ENCODE assay signal across 26 cellular contexts in the genomic region with DNA sequence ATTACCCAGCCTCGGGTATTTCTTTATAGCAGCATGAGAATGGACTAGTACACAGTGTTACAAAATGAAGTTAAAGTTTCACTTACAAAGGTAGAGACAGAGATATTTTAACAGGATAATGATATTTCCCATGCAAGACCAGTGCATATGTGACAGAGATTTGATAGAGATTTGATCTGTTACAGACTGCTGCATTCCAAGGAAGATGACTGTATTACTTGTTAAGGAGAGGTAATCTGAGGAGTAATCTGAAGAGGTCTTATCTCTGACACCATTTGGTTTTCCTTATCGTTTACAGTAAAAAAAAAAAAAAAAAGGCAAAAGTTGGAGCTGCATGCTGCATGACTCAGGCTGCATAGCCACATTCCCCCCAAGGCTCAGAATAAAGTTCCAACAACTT.
DNase-seq lines count a peak whose midpoint lies in the region; ATAC-seq and TF ChIP-seq lines count a peak whose summit lies in the region.
"Had no signal": no experiment of that assay in that cellular context is flagged by ENCODE, and none has a peak within 500 bp of the region (broad histone marks: within the 10 kb centered on the region; RNA-seq: fewer than 3 reads in every experiment).

No MANE protein-coding gene starts in this region.

- peak; percentile 60 for DNase-seq in RPMI7951 (ENCODE audit: low read depth)
- DNase-seq in endodermal cell, result no peak
- DNase-seq in non-pigmented ciliary epithelial cell (ENCODE audit: low read depth), result peak; percentile 10
- no peak for DNase-seq in activated effector memory CD4-positive, alpha-beta T cell treated with anti-CD3 and anti-CD28 coated beads, Interleukin-2, amount 50 U/mL, for 16 hours
- DNase-seq in cortex of kidney (lab: John Stamatoyannopoulos, UW), result no peak
- no peak for DNase-seq in T-helper 1 cell
- DNase-seq in upper lobe of left lung, result no peak
- DNase-seq: Calu3; CD8-positive, alpha-beta memory T cell; DMS153; GOT3; MM.1S; NCI-H1048; NCI-H1417 treated with DMSO at 0.1 percent for 48 hours; NCI-H187; NCI-H2107; NCI-H510A; NCI-H748 treated with DMSO at 0.1 percent for 48 hours; NK-92 treated with Interleukin-12 subunit alpha and Interleukin-12 subunit beta, amount 100 ng/mL, for 24 hours; Peyer's patch had no signal

- peak overlapping the region; percentile 74; the same call in 1 of the 2 replicates for H3K27ac ChIP-seq in HUES6 (ENCODE audit: low read depth, low read length)
- no peak overlapping the region for H3K27ac ChIP-seq in endodermal cell (ENCODE audit: low read depth, low read length)
- no peak overlapping the region for H3K27ac ChIP-seq in upper lobe of left lung
- H3K27ac ChIP-seq: C4-2B, Peyer's patch had no signal

- H3K9ac ChIP-seq in HUES6 (ENCODE audit: low read length) (peak overlapping the region; percentile 19), endodermal cell (ENCODE audit: extremely low read depth, low read length, poor library complexity, severe bottlenecking) (no peak overlapping the region)

- peaks cover 23% of the 10 kb centered on the region for H3K4me1 ChIP-seq in HUES6 (ENCODE audit: control insufficient read depth, insufficient read depth, low read length)
- peaks cover 4% of the 10 kb centered on the region for H3K4me1 ChIP-seq in endodermal cell (ENCODE audit: control insufficient read depth, insufficient read depth, low read length)
- H3K4me1 ChIP-seq in upper lobe of left lung, result no peaks in the 10 kb centered on the region
- H3K4me1 ChIP-seq: Peyer's patch had no signal

- no peak overlapping the region for H3K4me3 Mint-ChIP-seq in endodermal cell
- H3K4me3 Mint-ChIP-seq: CD8-positive, alpha-beta memory T cell had no signal

- no peak for TF ChIP-seq POLR2A in upper lobe of left lung (IDR thresholded peaks at IDR 0.05)

- H3K4me1 Mint-ChIP-seq in endodermal cell, result peaks cover 17% of the 10 kb centered on the region
- H3K4me1 Mint-ChIP-seq: CD8-positive, alpha-beta memory T cell had no signal

- no peak for TF ChIP-seq CTCF in endodermal cell (conservative IDR thresholded peaks at IDR 0.05)
- no peak for TF ChIP-seq CTCF in upper lobe of left lung (IDR thresholded peaks at IDR 0.05)

- H3K27ac Mint-ChIP-seq in endodermal cell, result peak overlapping the region; percentile 69
- H3K27ac Mint-ChIP-seq: CD8-positive, alpha-beta memory T cell had no signal

- H3K27me3 Mint-ChIP-seq in endodermal cell (ENCODE audit: insufficient read depth), result no peaks in the 10 kb centered on the region
- H3K27me3 Mint-ChIP-seq: CD8-positive, alpha-beta memory T cell had no signal

- 60 to 66% methylated on average over 1 to 2 of the region's 2 CpGs for WGBS in endodermal cell (ENCODE audit: insufficient coverage in 1 of 2, insufficient read length in 1 of 2), 2 experiments
- 33 to 52% methylated on average over 2 of the region's 2 CpGs for WGBS in upper lobe of left lung, 2 donors

- H3K9me3 Mint-ChIP-seq in endodermal cell, result peaks cover 24% of the 10 kb centered on the region

- H3K36me3 Mint-ChIP-seq in endodermal cell (ENCODE audit: low read depth), result peaks cover 5% of the 10 kb centered on the region

- H3K36me3 ChIP-seq in HUES6 (ENCODE audit: control insufficient read depth, insufficient read depth, low read length), result no peaks in the 10 kb centered on the region
- no peaks in the 10 kb centered on the region for H3K36me3 ChIP-seq in endodermal cell (ENCODE audit: control insufficient read depth, insufficient read depth, low read length)
- H3K36me3 ChIP-seq in upper lobe of left lung, result no peaks in the 10 kb centered on the region
- H3K36me3 ChIP-seq: Peyer's patch had no signal

- no peak overlapping the region for H3K4me3 ChIP-seq in HUES6 (ENCODE audit: low read depth, low read length)
- H3K4me3 ChIP-seq in endodermal cell (ENCODE audit: low read length), result no peak overlapping the region
- H3K4me3 ChIP-seq in upper lobe of left lung, result no peak overlapping the region
- H3K4me3 ChIP-seq: K562, Peyer's patch had no signal

- no peak for TF ChIP-seq EP300 in upper lobe of left lung (IDR thresholded peaks at IDR 0.05)

- H3K27me3 ChIP-seq in HUES6 (ENCODE audit: control insufficient read depth, insufficient read depth, low read length) (no peaks in the 10 kb centered on the region), endodermal cell (ENCODE audit: control insufficient read depth, insufficient read depth, low read length, poor library complexity, severe bottlenecking) (no peaks in the 10 kb centered on the region), upper lobe of left lung (no peaks in the 10 kb centered on the region)
- H3K27me3 ChIP-seq: Peyer's patch had no signal

- no peak for ATAC-seq in upper lobe of left lung (ENCODE audit: low FRiP score in 2 of 2)
- ATAC-seq: HCT116, HepG2, K562, Right ventricle myocardium inferior had no signal

- H3K9me3 ChIP-seq in HUES6 (ENCODE audit: control insufficient read depth, insufficient read depth, low read depth, low read length) (peaks cover 7% of the 10 kb centered on the region; the same call in 1 of the 2 replicates), endodermal cell (ENCODE audit: control insufficient read depth, low read length) (peaks cover 11% of the 10 kb centered on the region), upper lobe of left lung (no peaks in the 10 kb centered on the region)
- H3K9me3 ChIP-seq: Peyer's patch had no signal

Comparison
In these comparisons a context has a peak if more than half of its experiments do, and no peak if none do; other contexts are left out.
1. DNase-seq: peak in RPMI7951 (single experiment) and non-pigmented ciliary epithelial cell (single experiment); none in endodermal cell (single experiment), activated effector memory CD4-positive, alpha-beta T cell treated with anti-CD3 and anti-CD28 coated beads, Interleukin-2, amount 50 U/mL, for 16 hours (single experiment), cortex of kidney (single experiment), T-helper 1 cell (0 of 5) and upper lobe of left lung (0 of 2).